ENCODE assay signal across 1 cellular context in genomic region chr1:155320252-155320651, GRCh38.
TF ChIP-seq lines count a peak whose summit lies in the region.

No MANE protein-coding gene starts in this region.

TF ChIP-seq in endothelial cell of umbilical vein, 7 proteins besides CTCF, POLR2A, EP300 and RAD21:
- no peak for TF ChIP-seq FOS (IDR thresholded peaks at IDR 0.05; ENCODE audit: borderline replicate concordance, insufficient read depth, low read length)
- no peak for TF ChIP-seq GATA2 (IDR thresholded peaks at IDR 0.05; ENCODE audit: insufficient read depth, insufficient read length, low read depth, low read length)
- TF ChIP-seq JUN (IDR thresholded peaks at IDR 0.05; ENCODE audit: borderline replicate concordance, insufficient read depth, insufficient read length, low read depth), result no peak
- TF ChIP-seq EZH2 (IDR thresholded peaks at IDR 0.05; ENCODE audit: borderline replicate concordance, low read depth, low read length, severe bottlenecking), result no peak
- no peak for TF ChIP-seq POLR2AphosphoS5 (IDR thresholded peaks at IDR 0.05; ENCODE audit: insufficient read depth, low read depth, low read length)
- TF ChIP-seq MYC (IDR thresholded peaks at IDR 0.05; ENCODE audit: low read depth, low read length), result no peak
- no peak for TF ChIP-seq MAX (IDR thresholded peaks at IDR 0.05; ENCODE audit: insufficient read depth, insufficient read length)
